1 cellular context compared by ENCODE assay signal in the genomic region with DNA sequence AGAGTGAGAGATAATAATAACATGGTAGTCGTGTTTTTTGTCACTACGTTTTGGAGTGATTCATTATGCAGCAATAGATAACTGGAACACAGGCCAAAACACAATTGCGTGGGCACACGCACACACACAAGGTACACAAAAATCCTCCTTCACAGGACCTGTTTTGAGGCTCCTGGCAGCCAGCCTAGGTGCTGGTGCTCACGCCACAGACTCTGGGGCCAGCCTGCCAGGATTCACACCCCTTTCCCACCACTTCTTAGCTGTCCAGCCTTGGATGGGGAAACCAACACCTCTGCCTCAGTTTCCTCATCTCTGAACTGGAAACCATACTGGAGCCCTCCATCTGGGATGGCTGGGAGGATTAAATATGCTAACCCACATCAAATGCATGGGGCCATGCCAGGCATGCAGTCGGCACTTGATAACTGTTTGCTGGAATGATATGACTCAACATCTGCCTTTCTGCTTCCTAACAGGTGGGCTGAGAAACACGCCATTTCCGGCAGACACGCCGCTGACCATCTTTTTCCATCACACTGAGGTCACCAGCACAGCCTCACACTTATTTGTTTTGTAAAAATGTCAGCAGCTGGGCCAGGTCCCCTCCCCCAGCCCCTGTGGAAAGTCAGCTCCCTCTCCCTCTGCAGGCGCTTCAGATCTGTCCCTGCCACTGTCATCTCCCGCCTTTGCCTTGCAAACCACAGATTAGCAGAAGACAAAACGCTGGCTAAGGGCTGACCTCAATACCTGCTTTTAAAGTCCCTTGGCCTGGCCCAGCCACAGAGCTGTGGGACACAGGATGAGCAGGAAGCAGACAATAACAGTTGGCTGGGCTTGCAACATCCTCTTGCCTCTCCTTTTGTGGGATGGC.
TF ChIP-seq lines count a peak whose summit lies in the region.

No MANE protein-coding gene starts in this region.

TF ChIP-seq in K562, 482 proteins besides CTCF, POLR2A, EP300 and RAD21 (continued from another document and continues in another):
- TF ChIP-seq CREB3 (tag; conservative IDR thresholded peaks at IDR 0.05; ENCODE audit: low read depth): no peak
- peak; percentile 32; the same call in 1 of the 2 replicates for TF ChIP-seq SMAD4 (CRISPR knock-in tag; conservative IDR thresholded peaks at IDR 0.05)
- peak; percentile 88 for TF ChIP-seq MAX (CRISPR knock-in tag; IDR thresholded peaks at IDR 0.05)
- no peak for TF ChIP-seq THRA (IDR thresholded peaks at IDR 0.05)
- TF ChIP-seq DMBX1 (CRISPR knock-in tag; IDR thresholded peaks at IDR 0.05; ENCODE audit: borderline replicate concordance): no peak
- TF ChIP-seq SOX6 (IDR thresholded peaks at IDR 0.05): peak; percentile 55; the same call in 1 of the 2 replicates
- no peak for TF ChIP-seq SMAD2 (IDR thresholded peaks at IDR 0.05; ENCODE audit: low read depth, low read length)
- TF ChIP-seq, protein P1, sequence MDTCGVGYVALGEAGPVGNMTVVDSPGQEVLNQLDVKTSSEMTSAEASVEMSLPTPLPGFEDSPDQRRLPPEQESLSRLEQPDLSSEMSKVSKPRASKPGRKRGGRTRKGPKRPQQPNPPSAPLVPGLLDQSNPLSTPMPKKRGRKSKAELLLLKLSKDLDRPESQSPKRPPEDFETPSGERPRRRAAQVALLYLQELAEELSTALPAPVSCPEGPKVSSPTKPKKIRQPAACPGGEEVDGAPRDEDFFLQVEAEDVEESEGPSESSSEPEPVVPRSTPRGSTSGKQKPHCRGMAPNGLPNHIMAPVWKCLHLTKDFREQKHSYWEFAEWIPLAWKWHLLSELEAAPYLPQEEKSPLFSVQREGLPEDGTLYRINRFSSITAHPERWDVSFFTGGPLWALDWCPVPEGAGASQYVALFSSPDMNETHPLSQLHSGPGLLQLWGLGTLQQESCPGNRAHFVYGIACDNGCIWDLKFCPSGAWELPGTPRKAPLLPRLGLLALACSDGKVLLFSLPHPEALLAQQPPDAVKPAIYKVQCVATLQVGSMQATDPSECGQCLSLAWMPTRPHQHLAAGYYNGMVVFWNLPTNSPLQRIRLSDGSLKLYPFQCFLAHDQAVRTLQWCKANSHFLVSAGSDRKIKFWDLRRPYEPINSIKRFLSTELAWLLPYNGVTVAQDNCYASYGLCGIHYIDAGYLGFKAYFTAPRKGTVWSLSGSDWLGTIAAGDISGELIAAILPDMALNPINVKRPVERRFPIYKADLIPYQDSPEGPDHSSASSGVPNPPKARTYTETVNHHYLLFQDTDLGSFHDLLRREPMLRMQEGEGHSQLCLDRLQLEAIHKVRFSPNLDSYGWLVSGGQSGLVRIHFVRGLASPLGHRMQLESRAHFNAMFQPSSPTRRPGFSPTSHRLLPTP (IDR thresholded peaks at IDR 0.05; ENCODE audit: borderline replicate concordance, extremely low read depth, insufficient read length): no peak
- no peak for TF ChIP-seq HMGN3 (IDR thresholded peaks at IDR 0.05; ENCODE audit: borderline replicate concordance, extremely low read depth, insufficient read length, low read depth, low read length)
- TF ChIP-seq, protein P2, sequence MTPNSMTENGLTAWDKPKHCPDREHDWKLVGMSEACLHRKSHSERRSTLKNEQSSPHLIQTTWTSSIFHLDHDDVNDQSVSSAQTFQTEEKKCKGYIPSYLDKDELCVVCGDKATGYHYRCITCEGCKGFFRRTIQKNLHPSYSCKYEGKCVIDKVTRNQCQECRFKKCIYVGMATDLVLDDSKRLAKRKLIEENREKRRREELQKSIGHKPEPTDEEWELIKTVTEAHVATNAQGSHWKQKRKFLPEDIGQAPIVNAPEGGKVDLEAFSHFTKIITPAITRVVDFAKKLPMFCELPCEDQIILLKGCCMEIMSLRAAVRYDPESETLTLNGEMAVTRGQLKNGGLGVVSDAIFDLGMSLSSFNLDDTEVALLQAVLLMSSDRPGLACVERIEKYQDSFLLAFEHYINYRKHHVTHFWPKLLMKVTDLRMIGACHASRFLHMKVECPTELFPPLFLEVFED (CRISPR knock-in tag; conservative IDR thresholded peaks at IDR 0.05): no peak
- TF ChIP-seq SETDB1 (IDR thresholded peaks at IDR 0.05; ENCODE audit: low read length): no peak
- TF ChIP-seq POLR2G (IDR thresholded peaks at IDR 0.05; ENCODE audit: low read depth, low read length): no peak
- TF ChIP-seq NRF1 (conservative IDR thresholded peaks at IDR 0.05 in 1 of 2, IDR thresholded peaks at IDR 0.05 in 1 of 2): no peak
- TF ChIP-seq ZNF592 (IDR thresholded peaks at IDR 0.05): peak; percentile 80; the same call in 1 of the 2 replicates
- no peak for TF ChIP-seq ZNF395 (CRISPR knock-in tag; IDR thresholded peaks at IDR 0.05)
- TF ChIP-seq GATA2 (CRISPR knock-in tag; IDR thresholded peaks at IDR 0.05): peak; percentile 61
- TF ChIP-seq, protein P3, sequence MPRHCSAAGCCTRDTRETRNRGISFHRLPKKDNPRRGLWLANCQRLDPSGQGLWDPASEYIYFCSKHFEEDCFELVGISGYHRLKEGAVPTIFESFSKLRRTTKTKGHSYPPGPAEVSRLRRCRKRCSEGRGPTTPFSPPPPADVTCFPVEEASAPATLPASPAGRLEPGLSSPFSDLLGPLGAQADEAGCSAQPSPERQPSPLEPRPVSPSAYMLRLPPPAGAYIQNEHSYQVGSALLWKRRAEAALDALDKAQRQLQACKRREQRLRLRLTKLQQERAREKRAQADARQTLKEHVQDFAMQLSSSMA (CRISPR knock-in tag; IDR thresholded peaks at IDR 0.05): no peak
- TF ChIP-seq U2AF1 (optimal IDR thresholded peaks at IDR 0.05; ENCODE audit: low read depth, low read length): no peak
- TF ChIP-seq ZNF655 (CRISPR knock-in tag; IDR thresholded peaks at IDR 0.05): no peak
- no peak for TF ChIP-seq ZNF639 (CRISPR knock-in tag; conservative IDR thresholded peaks at IDR 0.05 in 1 of 2, IDR thresholded peaks at IDR 0.05 in 1 of 2)
- TF ChIP-seq, protein P4, sequence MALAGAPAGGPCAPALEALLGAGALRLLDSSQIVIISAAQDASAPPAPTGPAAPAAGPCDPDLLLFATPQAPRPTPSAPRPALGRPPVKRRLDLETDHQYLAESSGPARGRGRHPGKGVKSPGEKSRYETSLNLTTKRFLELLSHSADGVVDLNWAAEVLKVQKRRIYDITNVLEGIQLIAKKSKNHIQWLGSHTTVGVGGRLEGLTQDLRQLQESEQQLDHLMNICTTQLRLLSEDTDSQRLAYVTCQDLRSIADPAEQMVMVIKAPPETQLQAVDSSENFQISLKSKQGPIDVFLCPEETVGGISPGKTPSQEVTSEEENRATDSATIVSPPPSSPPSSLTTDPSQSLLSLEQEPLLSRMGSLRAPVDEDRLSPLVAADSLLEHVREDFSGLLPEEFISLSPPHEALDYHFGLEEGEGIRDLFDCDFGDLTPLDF (CRISPR knock-in tag; IDR thresholded peaks at IDR 0.05): no peak
- TF ChIP-seq ZNF830 (CRISPR knock-in tag; IDR thresholded peaks at IDR 0.05): no peak
- TF ChIP-seq MCM3 (IDR thresholded peaks at IDR 0.05): no peak
- no peak for TF ChIP-seq PML (IDR thresholded peaks at IDR 0.05; ENCODE audit: low read length)
- no peak for TF ChIP-seq DACH1 (IDR thresholded peaks at IDR 0.05; ENCODE audit: partially characterized antibody)
- no peak for TF ChIP-seq C11orf30 (IDR thresholded peaks at IDR 0.05; ENCODE audit: low read depth)
- no peak for TF ChIP-seq ZNF277 (CRISPR knock-in tag; IDR thresholded peaks at IDR 0.05; ENCODE audit: borderline replicate concordance)
- TF ChIP-seq ZNF408 (CRISPR knock-in tag; IDR thresholded peaks at IDR 0.05; ENCODE audit: low read depth): no peak
- TF ChIP-seq CHD2 (IDR thresholded peaks at IDR 0.05; ENCODE audit: low read depth, low read length): no peak
- TF ChIP-seq EP400 (IDR thresholded peaks at IDR 0.05): 0 out of 2 replicates have a peak, but pooled peaks have one; percentile 11
- TF ChIP-seq RB1 (IDR thresholded peaks at IDR 0.05; ENCODE audit: low read depth): no peak
- TF ChIP-seq ZNF232 (CRISPR knock-in tag; IDR thresholded peaks at IDR 0.05): no peak
